ENCODE assay signal across 8 cellular contexts in genomic region chrX:120604359-120604782, GRCh38. TPM values are rescaled to one million over a fixed set of nuclear protein-coding genes. Genes with fewer than 3 reads are reported as not detected.
DNase-seq lines count a peak whose midpoint lies in the region; ATAC-seq and TF ChIP-seq lines count a peak whose summit lies in the region.

No MANE protein-coding gene starts in this region.

- peaks cover 25% of the 10 kb centered on the region for H3K79me2 ChIP-seq in ACC112 (ENCODE audit: control insufficient read depth, insufficient read depth, low read length, unreplicated experiment)
- peaks cover 11% of the 10 kb centered on the region for H3K79me2 ChIP-seq in neural cell (replicated peaks; ENCODE audit: insufficient read depth, low read length)

- H3K4me3 Mint-ChIP-seq in activated T-cell treated with anti-CD3 and anti-CD28 coated beads, Interleukin-2, amount 50 U/mL, for 4 hours, result peak overlapping the region; percentile 97

- H3K9me3 Mint-ChIP-seq in activated T-cell treated with anti-CD3 and anti-CD28 coated beads, Interleukin-2, amount 50 U/mL, for 4 hours, result no peaks in the 10 kb centered on the region

- no peaks in the 10 kb centered on the region for H3K27me3 ChIP-seq in ACC112 (ENCODE audit: insufficient read depth, low read length)
- no peaks in the 10 kb centered on the region for H3K27me3 ChIP-seq in neural cell (ENCODE audit: insufficient read depth, low read depth, low read length)

- H3K36me3 ChIP-seq in ACC112 (ENCODE audit: insufficient read depth, low read length) (no peaks in the 10 kb centered on the region; the same call in 1 of the 2 replicates), neural cell (ENCODE audit: insufficient read depth, low read length) (no peaks in the 10 kb centered on the region)

- no peaks in the 10 kb centered on the region for H4K20me1 ChIP-seq in neural cell (ENCODE audit: insufficient read depth)

- no peaks in the 10 kb centered on the region for H3K9me3 ChIP-seq in neural cell (ENCODE audit: low read length)

- peak; percentile 18 to 68 for DNase-seq in NCI-H524 (lab: John Stamatoyannopoulos, UW)
- DNase-seq in activated T-cell treated with anti-CD3 and anti-CD28 coated beads, Interleukin-2, amount 50 U/mL, for 4 hours, result peak; percentile 5
- DNase-seq in fibroblast of the conjunctiva (ENCODE audit: low read depth), result peak; percentile 12
- DNase-seq in GOT3 (lab: John Stamatoyannopoulos, UW), result no peak

- TF ChIP-seq EP300 in neural cell (conservative IDR thresholded peaks at IDR 0.05; ENCODE audit: poor library complexity, severe bottlenecking), result no peak

- peaks cover 5% of the 10 kb centered on the region for H3K4me1 ChIP-seq in ACC112 (ENCODE audit: control insufficient read depth, insufficient read depth, low read length, unreplicated experiment)

- no peaks in the 10 kb centered on the region for H3K27me3 Mint-ChIP-seq in activated T-cell treated with anti-CD3 and anti-CD28 coated beads, Interleukin-2, amount 50 U/mL, for 4 hours (ENCODE audit: low read depth)

- peak overlapping the region; percentile 96 for H3K4me3 ChIP-seq in ACC112 (ENCODE audit: low read depth, low read length)
- H3K4me3 ChIP-seq in neural cell (ENCODE audit: low read length), result peak overlapping the region; percentile 72

- no peak for TF ChIP-seq RAD21 in neural cell (conservative IDR thresholded peaks at IDR 0.05)

- peak overlapping the region; percentile 76 for H3K4me2 ChIP-seq in neural cell (ENCODE audit: low read length)

- H3K36me3 Mint-ChIP-seq in activated T-cell treated with anti-CD3 and anti-CD28 coated beads, Interleukin-2, amount 50 U/mL, for 4 hours (ENCODE audit: insufficient read depth), result peaks cover 5% of the 10 kb centered on the region

- TF ChIP-seq CTCF in neural cell (IDR thresholded peaks at IDR 0.05; ENCODE audit: poor library complexity, severe bottlenecking), result no peak

- peak overlapping the region; percentile 89 for H3K9ac ChIP-seq in neural cell (ENCODE audit: low read length)

- H3K9me2 ChIP-seq in neural cell (ENCODE audit: insufficient read depth, low read length), result no peaks in the 10 kb centered on the region

- H2AFZ ChIP-seq in ACC112 (ENCODE audit: low read length, unreplicated experiment), result peak overlapping the region; percentile 50
- H2AFZ ChIP-seq in neural cell (ENCODE audit: low read depth, low read length), result peak overlapping the region; percentile 69

- H3K27ac ChIP-seq in ACC112 (ENCODE audit: low read depth, low read length) (peak overlapping the region; percentile 96), neural cell (ENCODE audit: low read length) (peak overlapping the region; percentile 95)

- H3K4me1 Mint-ChIP-seq in activated T-cell treated with anti-CD3 and anti-CD28 coated beads, Interleukin-2, amount 50 U/mL, for 4 hours (ENCODE audit: low read depth), result peaks cover 7% of the 10 kb centered on the region

- no peaks in the 10 kb centered on the region for H3F3A ChIP-seq in neural cell (ENCODE audit: insufficient read depth, low read length, poor library complexity, severe bottlenecking)

- ATAC-seq in GM18498 (IDR thresholded peaks at IDR 0.05; ENCODE audit: unreplicated experiment), result peak; percentile 60
- peak; percentile 51 for ATAC-seq in HG03095 (IDR thresholded peaks at IDR 0.05; ENCODE audit: unreplicated experiment)
- ATAC-seq in activated T-cell treated with anti-CD3 and anti-CD28 coated beads, Interleukin-2, amount 50 U/mL, for 4 hours, result peak; percentile 71 to 72

TF ChIP-seq in neural cell, 6 proteins besides CTCF, POLR2A, EP300 and RAD21:
- peak; percentile 15 for TF ChIP-seq MXI1 (conservative IDR thresholded peaks at IDR 0.05; ENCODE audit: poor library complexity, severe bottlenecking)
- peak; percentile 54 for TF ChIP-seq TAF1 (IDR thresholded peaks at IDR 0.05; ENCODE audit: low read depth)
- peak; percentile 25 for TF ChIP-seq REST (IDR thresholded peaks at IDR 0.05; ENCODE audit: borderline replicate concordance)
- no peak for TF ChIP-seq SMC3 (conservative IDR thresholded peaks at IDR 0.05; ENCODE audit: poor library complexity)
- TF ChIP-seq EZH2 (IDR thresholded peaks at IDR 0.05; ENCODE audit: borderline replicate concordance, insufficient read depth, low read length, poor library complexity, severe bottlenecking), result no peak
- peak; percentile 70 for TF ChIP-seq POLR2AphosphoS5 (IDR thresholded peaks at IDR 0.05)

RNA-seq across cellular contexts. Expression of gene MCTS1, which starts 0.5 kb away (rescaled TPM):
- 10 to 100 TPM; 63.9 to 65.4 (median 65.0) TPM for total RNA-seq in activated T-cell treated with anti-CD3 and anti-CD28 coated beads, Interleukin-2, amount 50 U/mL, for 4 hours
- 186 and 190 TPM in 2 replicates for polyA plus RNA-seq in neural cell
- polyA minus RNA-seq in neural cell, result 58.4 and 74.8 TPM in 2 replicates

RNA-seq across cellular contexts. Expression of gene C1GALT1C1, which starts 25.5 kb away (rescaled TPM):
- 10 to 100 TPM; 13.7 to 16.4 (median 15.1) TPM for total RNA-seq in activated T-cell treated with anti-CD3 and anti-CD28 coated beads, Interleukin-2, amount 50 U/mL, for 4 hours
- 25.2 and 26.6 TPM in 2 replicates for polyA plus RNA-seq in neural cell
- polyA minus RNA-seq in neural cell, result 16.8 and 20.4 TPM in 2 replicates

RNA-seq across cellular contexts. Expression of gene CUL4B, which starts 43.6 kb away (rescaled TPM):
- 10 to 100 TPM; 20.6 to 23.3 (median 21.5) TPM for total RNA-seq in activated T-cell treated with anti-CD3 and anti-CD28 coated beads, Interleukin-2, amount 50 U/mL, for 4 hours
- polyA plus RNA-seq in neural cell, result 82.7 and 86.5 TPM in 2 replicates
- 91.1 and 115 TPM in 2 replicates for polyA minus RNA-seq in neural cell
